ENCODE assay signal across 9 cellular contexts in genomic region chr20:373171-373890, GRCh38. TPM values are rescaled to one million over a fixed set of nuclear protein-coding genes. Genes with fewer than 3 reads are reported as not detected.
DNase-seq lines count a peak whose midpoint lies in the region; ATAC-seq and TF ChIP-seq lines count a peak whose summit lies in the region.
"Had no signal": no experiment of that assay in that cellular context is flagged by ENCODE, and none has a peak within 500 bp of the region (broad histone marks: within the 10 kb centered on the region; RNA-seq: fewer than 3 reads in every experiment).

No MANE protein-coding gene starts in this region.

- intact Hi-C loops in body of pancreas (cut with DNase I): no loop called here
- intact Hi-C loops in left lung (cut with DNase I): no loop called here
- intact Hi-C loops in OCI-LY7 (cut with micrococcal nuclease; ENCODE audit: unreplicated experiment): no loop called here
- intact Hi-C loops in stomach (cut with DNase I; ENCODE audit: low total_unique reads): no loop called here

- POLR2A ChIA-PET in OCI-LY7 (lab: Charles Lee): interaction anchor here (0.6 to 4.7 kb wide), 3 partner anchors 11 to 99 kb away, joined by 4 to 32 read pairs (median 4); no protein-coding TSS in a partner anchor

- no peak for TF ChIP-seq CTCF in body of pancreas (IDR thresholded peaks at IDR 0.05)
- TF ChIP-seq CTCF in left lung (IDR thresholded peaks at IDR 0.05): no peak
- no peak for TF ChIP-seq CTCF in OCI-LY7 (conservative IDR thresholded peaks at IDR 0.05; ENCODE audit: low read length)
- TF ChIP-seq CTCF in stomach (IDR thresholded peaks at IDR 0.05): no peak

- no peaks in the 10 kb centered on the region for H3K79me2 ChIP-seq in OCI-LY7 (ENCODE audit: insufficient read depth, low read depth, low read length)

- H3K4me3 ChIP-seq in body of pancreas (no peak overlapping the region), left lung (no peak overlapping the region), OCI-LY7 (ENCODE audit: low read depth, low read length, poor library complexity, severe bottlenecking) (no peak overlapping the region), stomach (no peak overlapping the region)

- TF ChIP-seq POLR2A in body of pancreas (IDR thresholded peaks at IDR 0.05): no peak
- no peak for TF ChIP-seq POLR2A in stomach (IDR thresholded peaks at IDR 0.05)

- H3K27ac ChIP-seq in body of pancreas: peak overlapping the region; percentile 73 to 83 (median 80)
- peak overlapping the region; percentile 79 to 82 for H3K27ac ChIP-seq in left lung
- no peak overlapping the region for H3K27ac ChIP-seq in OCI-LY7 (ENCODE audit: low read depth, low read length, poor library complexity, severe bottlenecking)
- peak overlapping the region in 1 of 5 donors; percentile 70 for H3K27ac ChIP-seq in stomach

- TF ChIP-seq EP300 in stomach (IDR thresholded peaks at IDR 0.05): no peak

- no peak overlapping the region for H2AFZ ChIP-seq in OCI-LY7 (ENCODE audit: low read length)

- H3K9me3 ChIP-seq in body of pancreas (no peaks in the 10 kb centered on the region), left lung (no peaks in the 10 kb centered on the region), OCI-LY7 (ENCODE audit: low read length) (no peaks in the 10 kb centered on the region), stomach (no peaks in the 10 kb centered on the region)

- no peaks in the 10 kb centered on the region for H4K20me1 ChIP-seq in OCI-LY7 (ENCODE audit: insufficient read depth, low read length)

- DNase-seq in CMK (ENCODE audit: low read depth): peak; percentile 85
- peak; percentile 90 for DNase-seq in M059J (ENCODE audit: low read depth)
- DNase-seq in body of pancreas: peak in 1 of 4 donors; percentile 42
- DNase-seq in left lung: peak; percentile 67 to 85
- DNase-seq in OCI-LY7 (ENCODE audit: low spot score): no peak
- no peak for DNase-seq in stomach
- DNase-seq in SHP77 treated with DMSO at 0.1 percent for 48 hours (lab: John Stamatoyannopoulos, UW): no peak
- DNase-seq: hippocampal formation had no signal

- H3K36me3 ChIP-seq in body of pancreas (replicated peaks in 1 of 2; ENCODE audit: insufficient read depth in 1 of 2, low read depth in 2 of 2): no peaks in the 10 kb centered on the region
- H3K36me3 ChIP-seq in left lung: no peaks in the 10 kb centered on the region
- no peaks in the 10 kb centered on the region for H3K36me3 ChIP-seq in OCI-LY7 (ENCODE audit: insufficient read depth, low read length)
- no peaks in the 10 kb centered on the region for H3K36me3 ChIP-seq in stomach

- H3K27me3 ChIP-seq in body of pancreas (no peaks in the 10 kb centered on the region), left lung (no peaks in the 10 kb centered on the region), stomach (no peaks in the 10 kb centered on the region)

- H3K4me1 ChIP-seq in body of pancreas (peaks cover 41% of the 10 kb centered on the region), left lung (peaks cover 21 to 45% of the 10 kb centered on the region in 2 donors), OCI-LY7 (ENCODE audit: insufficient read depth, low read length, poor library complexity, severe bottlenecking) (peaks cover 23% of the 10 kb centered on the region), stomach (peaks cover 25 to 31% (median 30%) of the 10 kb centered on the region in 4 donors)

- H3K9me2 ChIP-seq in OCI-LY7 (ENCODE audit: insufficient read depth, low read length): no peaks in the 10 kb centered on the region

- CTCF ChIA-PET in OCI-LY7 (lab: Charles Lee; ENCODE audit: unreplicated experiment): no interaction called here

- WGBS in body of pancreas, 2 donors: 64 to 83% methylated on average over 5 to 9 of the region's 9 CpGs
- WGBS in stomach, 5 donors: 78 to 84% (median 80%) methylated on average over 8 to 9 of the region's 9 CpGs

- ATAC-seq in body of pancreas (no peak), left lung (peak; percentile 8), GM19035 (IDR thresholded peaks at IDR 0.05; ENCODE audit: unreplicated experiment) (no peak)

- BruUV-seq in OCI-LY7 (replicated peaks; lab: Mats Ljungman, UMichigan): no TSS peak

- H3K4me2 ChIP-seq in OCI-LY7 (ENCODE audit: low read length): no peak overlapping the region

RNA-seq across cellular contexts. Expression of gene TRIB3, which starts 7.2 kb away (rescaled TPM):
- 34.1 and 35.5 TPM in 2 replicates for total RNA-seq in M059J (2014; rRNA removed; shearing (Covaris generic))
- total RNA-seq in body of pancreas (10 to 100 TPM; 13.2 to 19.8 TPM), left lung (10 to 100 TPM; 19.0 to 28.4 TPM), OCI-LY7 (2022) (92.7 and 111 TPM in 2 replicates), stomach (10 to 100 TPM in 2 of 5 donors, 1 to 10 TPM in 3; 1.7 to 17.7 (median 3.6) TPM)
- 87.2 and 114 TPM in 2 replicates for total RNA-seq in OCI-LY7 (2014; rRNA removed; shearing (Covaris generic))
- 10 to 100 TPM in 2 of 3 donors, 1 to 10 TPM in 1; 8.7 to 15.8 (median 12.6) TPM for polyA plus RNA-seq in stomach

RNA-seq across cellular contexts. Expression of gene NRSN2, which starts 26.4 kb away (rescaled TPM):
- total RNA-seq in M059J (2014; rRNA removed; shearing (Covaris generic)): 102 and 149 TPM in 2 replicates
- total RNA-seq in body of pancreas: 10 to 100 TPM; 13.8 to 15.6 TPM
- 10 to 100 TPM; 34.4 to 38.8 TPM for total RNA-seq in left lung
- total RNA-seq in OCI-LY7 (2014; rRNA removed; shearing (Covaris generic)): 0.32 and 0.49 TPM in 2 replicates
- total RNA-seq in OCI-LY7 (2022): 0.66 and 0.86 TPM in 2 replicates
- 10 to 100 TPM in 4 of 5 donors, under 1 TPM in 1; 0.89 to 36.5 (median 15.2) TPM for total RNA-seq in stomach
- 10 to 100 TPM in 2 of 3 donors, 1 to 10 TPM in 1; 9.8 to 21.0 (median 20.2) TPM for polyA plus RNA-seq in stomach

RNA-seq across cellular contexts. Expression of gene RBCK1, which starts 34.8 kb away (rescaled TPM):
- 132 and 155 TPM in 2 replicates for total RNA-seq in M059J (2014; rRNA removed; shearing (Covaris generic))
- total RNA-seq in body of pancreas: 10 to 100 TPM; 36.1 to 95.9 TPM
- 10 to 100 TPM; 97.9 to 99.8 TPM for total RNA-seq in left lung
- total RNA-seq in OCI-LY7 (2014; rRNA removed; shearing (Covaris generic)): 61.8 and 82.9 TPM in 2 replicates
- 140 and 151 TPM in 2 replicates for total RNA-seq in OCI-LY7 (2022)
- 100 to 1,000 TPM in 3 of 5 donors, 10 to 100 TPM in 2; 30.7 to 211 (median 161) TPM for total RNA-seq in stomach
- polyA plus RNA-seq in stomach: 100 to 1,000 TPM in 1 of 3 donors, 10 to 100 TPM in 2; 69.0 to 115 (median 81.1) TPM

RNA-seq across cellular contexts. Expression of gene SOX12, which starts 48.0 kb away (rescaled TPM):
- total RNA-seq in M059J (2014; rRNA removed; shearing (Covaris generic)): 5.1 and 16.5 TPM in 2 replicates
- total RNA-seq in body of pancreas (10 to 100 TPM in 1 of 2 donors, 1 to 10 TPM in 1; 6.2 to 17.1 TPM), left lung (10 to 100 TPM; 14.0 to 18.7 TPM), OCI-LY7 (2022) (43.8 and 46.6 TPM in 2 replicates), stomach (10 to 100 TPM in 2 of 5 donors, 1 to 10 TPM in 3; 1.5 to 20.3 (median 5.4) TPM)
- 12.9 and 16.4 TPM in 2 replicates for total RNA-seq in OCI-LY7 (2014; rRNA removed; shearing (Covaris generic))
- 1 to 10 TPM; 1.7 to 2.8 (median 2.6) TPM for polyA plus RNA-seq in stomach

Comparison
In these comparisons a context has a peak if more than half of its experiments do, and no peak if none do; other contexts are left out.
1. DNase-seq: peak in CMK (single experiment), M059J (single experiment) and left lung (2 of 2); none in OCI-LY7 (single experiment), stomach (single experiment) and SHP77 treated with DMSO at 0.1 percent for 48 hours (single experiment).